1 cellular context compared by ENCODE assay signal in genomic region chr15:47184405-47185221, GRCh38.
A peak's percentile ranks its signal among the peaks of the same experiment; 100 is the strongest.
TF ChIP-seq lines count a peak whose summit lies in the region.

No MANE protein-coding gene starts in this region.

TF ChIP-seq in HEK293, 187 proteins besides CTCF, POLR2A, EP300 and RAD21 (continued from another document and continues in another):
- TF ChIP-seq ZNF280C (tag by site-specific recombination; IDR thresholded peaks at IDR 0.05) (no peak), ZNF692 (tag by site-specific recombination; IDR thresholded peaks at IDR 0.05) (peak; percentile 84), ZNF114 (tag by site-specific recombination; IDR thresholded peaks at IDR 0.05) (no peak), GLI2 (tag by site-specific recombination; IDR thresholded peaks at IDR 0.05; ENCODE audit: borderline replicate concordance, low read depth) (no peak), ZNF549 (tag by site-specific recombination; IDR thresholded peaks at IDR 0.05) (no peak), MZF1 (tag by site-specific recombination; IDR thresholded peaks at IDR 0.05; ENCODE audit: borderline replicate concordance) (no peak), ZNF701 (tag by site-specific recombination; IDR thresholded peaks at IDR 0.05) (no peak), PRDM6 (tag by site-specific recombination; IDR thresholded peaks at IDR 0.05) (no peak), KLF8 (tag by site-specific recombination; IDR thresholded peaks at IDR 0.05) (peak; percentile 4; the same call in 1 of the 2 replicates), ZXDB (tag by site-specific recombination; IDR thresholded peaks at IDR 0.05) (0 out of 2 replicates have a peak, but pooled peaks have one; percentile 7), SP7 (tag by site-specific recombination; IDR thresholded peaks at IDR 0.05) (no peak), ZNF341 (tag by site-specific recombination; IDR thresholded peaks at IDR 0.05; ENCODE audit: low read depth) (no peak), GLIS2 (tag by site-specific recombination; IDR thresholded peaks at IDR 0.05) (no peak), ZNF747 (tag by site-specific recombination; IDR thresholded peaks at IDR 0.05) (no peak), ZNF776 (tag by site-specific recombination; IDR thresholded peaks at IDR 0.05; ENCODE audit: borderline replicate concordance) (no peak), KLF10 (tag by site-specific recombination; IDR thresholded peaks at IDR 0.05) (no peak), ZNF292 (tag by site-specific recombination; IDR thresholded peaks at IDR 0.05; ENCODE audit: borderline replicate concordance, low read depth) (no peak), ZNF518A (tag by site-specific recombination; conservative IDR thresholded peaks at IDR 0.05; ENCODE audit: low read depth) (no peak), KLF1 (tag by site-specific recombination; IDR thresholded peaks at IDR 0.05) (peak; percentile 29; the same call in 1 of the 2 replicates), GFI1B (tag by site-specific recombination; IDR thresholded peaks at IDR 0.05) (no peak), ZNF629 (tag by site-specific recombination; IDR thresholded peaks at IDR 0.05) (no peak), ZNF623 (tag by site-specific recombination; IDR thresholded peaks at IDR 0.05) (no peak), ZNF561 (tag by site-specific recombination; IDR thresholded peaks at IDR 0.05; ENCODE audit: borderline replicate concordance) (no peak), SP3 (tag by site-specific recombination; IDR thresholded peaks at IDR 0.05) (peak; percentile 31; the same call in 1 of the 2 replicates), ZNF664 (tag by site-specific recombination; IDR thresholded peaks at IDR 0.05) (no peak), YY2 (tag by site-specific recombination; IDR thresholded peaks at IDR 0.05) (no peak), ZNF157 (tag by site-specific recombination; IDR thresholded peaks at IDR 0.05) (no peak), ZNF266 (tag by site-specific recombination; IDR thresholded peaks at IDR 0.05; ENCODE audit: low read depth) (no peak), ZFP41 (tag by site-specific recombination; IDR thresholded peaks at IDR 0.05; ENCODE audit: borderline replicate concordance) (no peak), ZNF175 (tag by site-specific recombination; IDR thresholded peaks at IDR 0.05) (no peak), ZNF48 (tag by site-specific recombination; IDR thresholded peaks at IDR 0.05) (no peak), ZNF571 (tag by site-specific recombination; IDR thresholded peaks at IDR 0.05) (no peak), ZNF398 (tag by site-specific recombination; IDR thresholded peaks at IDR 0.05) (peak; percentile 55), ZNF391 (tag by site-specific recombination; IDR thresholded peaks at IDR 0.05; ENCODE audit: borderline replicate concordance, low read depth) (no peak), ZNF704 (tag by site-specific recombination; IDR thresholded peaks at IDR 0.05) (no peak), HOXD13 (CRISPR knock-in tag; IDR thresholded peaks at IDR 0.05; ENCODE audit: borderline replicate concordance) (no peak), ZBTB20 (tag by site-specific recombination; IDR thresholded peaks at IDR 0.05) (peak; percentile 77), ZBTB11 (tag by site-specific recombination; conservative IDR thresholded peaks at IDR 0.05; ENCODE audit: low read depth) (peak; percentile 1; the same call in 1 of the 2 replicates), AEBP2 (tag by site-specific recombination; IDR thresholded peaks at IDR 0.05; ENCODE audit: borderline replicate concordance) (no peak), ZNF548 (tag by site-specific recombination; IDR thresholded peaks at IDR 0.05) (no peak), ZNF654 (tag by site-specific recombination; IDR thresholded peaks at IDR 0.05; ENCODE audit: low read depth) (no peak), ZNF624 (tag by site-specific recombination; IDR thresholded peaks at IDR 0.05) (no peak), ZNF792 (tag by site-specific recombination; IDR thresholded peaks at IDR 0.05) (no peak)
